1 cellular context compared by ENCODE assay signal in the genomic region with DNA sequence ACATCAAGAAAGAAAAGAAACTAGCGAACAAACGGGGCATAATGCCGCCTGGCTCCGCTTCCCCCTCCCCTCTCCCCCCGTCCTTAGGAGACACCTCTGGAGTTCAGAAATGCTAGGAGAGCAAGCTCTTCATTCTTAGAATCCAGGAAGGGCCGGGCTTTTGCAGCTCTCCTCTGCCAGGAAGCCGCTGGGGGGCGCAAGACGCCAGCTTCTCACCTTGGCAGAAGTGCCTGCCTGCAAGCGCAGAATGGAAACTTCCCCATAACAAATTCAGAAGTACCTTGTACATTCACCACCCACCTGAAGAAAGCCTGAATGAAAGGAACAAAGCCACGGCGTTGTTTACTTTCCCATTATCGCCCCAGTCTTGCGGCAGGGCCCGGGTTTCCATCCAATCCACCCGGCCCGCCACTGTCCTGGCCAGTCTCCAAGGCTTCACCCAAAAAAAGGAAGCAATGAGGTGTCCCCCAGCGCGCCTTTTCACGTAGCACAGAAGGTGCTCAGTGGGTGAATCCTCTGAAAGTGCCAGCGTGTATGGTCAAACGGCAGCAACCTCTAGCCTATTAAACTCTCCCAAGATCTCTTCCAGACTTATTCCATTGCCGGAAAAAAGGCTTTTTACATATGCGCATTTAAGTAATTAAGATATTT.
A peak's percentile ranks its signal among the peaks of the same experiment; 100 is the strongest.
TF ChIP-seq lines count a peak whose summit lies in the region.

No MANE protein-coding gene starts in this region.

TF ChIP-seq in GM23338, 12 proteins besides CTCF, POLR2A, EP300 and RAD21 (continued from another document):
- TF ChIP-seq, protein P1, sequence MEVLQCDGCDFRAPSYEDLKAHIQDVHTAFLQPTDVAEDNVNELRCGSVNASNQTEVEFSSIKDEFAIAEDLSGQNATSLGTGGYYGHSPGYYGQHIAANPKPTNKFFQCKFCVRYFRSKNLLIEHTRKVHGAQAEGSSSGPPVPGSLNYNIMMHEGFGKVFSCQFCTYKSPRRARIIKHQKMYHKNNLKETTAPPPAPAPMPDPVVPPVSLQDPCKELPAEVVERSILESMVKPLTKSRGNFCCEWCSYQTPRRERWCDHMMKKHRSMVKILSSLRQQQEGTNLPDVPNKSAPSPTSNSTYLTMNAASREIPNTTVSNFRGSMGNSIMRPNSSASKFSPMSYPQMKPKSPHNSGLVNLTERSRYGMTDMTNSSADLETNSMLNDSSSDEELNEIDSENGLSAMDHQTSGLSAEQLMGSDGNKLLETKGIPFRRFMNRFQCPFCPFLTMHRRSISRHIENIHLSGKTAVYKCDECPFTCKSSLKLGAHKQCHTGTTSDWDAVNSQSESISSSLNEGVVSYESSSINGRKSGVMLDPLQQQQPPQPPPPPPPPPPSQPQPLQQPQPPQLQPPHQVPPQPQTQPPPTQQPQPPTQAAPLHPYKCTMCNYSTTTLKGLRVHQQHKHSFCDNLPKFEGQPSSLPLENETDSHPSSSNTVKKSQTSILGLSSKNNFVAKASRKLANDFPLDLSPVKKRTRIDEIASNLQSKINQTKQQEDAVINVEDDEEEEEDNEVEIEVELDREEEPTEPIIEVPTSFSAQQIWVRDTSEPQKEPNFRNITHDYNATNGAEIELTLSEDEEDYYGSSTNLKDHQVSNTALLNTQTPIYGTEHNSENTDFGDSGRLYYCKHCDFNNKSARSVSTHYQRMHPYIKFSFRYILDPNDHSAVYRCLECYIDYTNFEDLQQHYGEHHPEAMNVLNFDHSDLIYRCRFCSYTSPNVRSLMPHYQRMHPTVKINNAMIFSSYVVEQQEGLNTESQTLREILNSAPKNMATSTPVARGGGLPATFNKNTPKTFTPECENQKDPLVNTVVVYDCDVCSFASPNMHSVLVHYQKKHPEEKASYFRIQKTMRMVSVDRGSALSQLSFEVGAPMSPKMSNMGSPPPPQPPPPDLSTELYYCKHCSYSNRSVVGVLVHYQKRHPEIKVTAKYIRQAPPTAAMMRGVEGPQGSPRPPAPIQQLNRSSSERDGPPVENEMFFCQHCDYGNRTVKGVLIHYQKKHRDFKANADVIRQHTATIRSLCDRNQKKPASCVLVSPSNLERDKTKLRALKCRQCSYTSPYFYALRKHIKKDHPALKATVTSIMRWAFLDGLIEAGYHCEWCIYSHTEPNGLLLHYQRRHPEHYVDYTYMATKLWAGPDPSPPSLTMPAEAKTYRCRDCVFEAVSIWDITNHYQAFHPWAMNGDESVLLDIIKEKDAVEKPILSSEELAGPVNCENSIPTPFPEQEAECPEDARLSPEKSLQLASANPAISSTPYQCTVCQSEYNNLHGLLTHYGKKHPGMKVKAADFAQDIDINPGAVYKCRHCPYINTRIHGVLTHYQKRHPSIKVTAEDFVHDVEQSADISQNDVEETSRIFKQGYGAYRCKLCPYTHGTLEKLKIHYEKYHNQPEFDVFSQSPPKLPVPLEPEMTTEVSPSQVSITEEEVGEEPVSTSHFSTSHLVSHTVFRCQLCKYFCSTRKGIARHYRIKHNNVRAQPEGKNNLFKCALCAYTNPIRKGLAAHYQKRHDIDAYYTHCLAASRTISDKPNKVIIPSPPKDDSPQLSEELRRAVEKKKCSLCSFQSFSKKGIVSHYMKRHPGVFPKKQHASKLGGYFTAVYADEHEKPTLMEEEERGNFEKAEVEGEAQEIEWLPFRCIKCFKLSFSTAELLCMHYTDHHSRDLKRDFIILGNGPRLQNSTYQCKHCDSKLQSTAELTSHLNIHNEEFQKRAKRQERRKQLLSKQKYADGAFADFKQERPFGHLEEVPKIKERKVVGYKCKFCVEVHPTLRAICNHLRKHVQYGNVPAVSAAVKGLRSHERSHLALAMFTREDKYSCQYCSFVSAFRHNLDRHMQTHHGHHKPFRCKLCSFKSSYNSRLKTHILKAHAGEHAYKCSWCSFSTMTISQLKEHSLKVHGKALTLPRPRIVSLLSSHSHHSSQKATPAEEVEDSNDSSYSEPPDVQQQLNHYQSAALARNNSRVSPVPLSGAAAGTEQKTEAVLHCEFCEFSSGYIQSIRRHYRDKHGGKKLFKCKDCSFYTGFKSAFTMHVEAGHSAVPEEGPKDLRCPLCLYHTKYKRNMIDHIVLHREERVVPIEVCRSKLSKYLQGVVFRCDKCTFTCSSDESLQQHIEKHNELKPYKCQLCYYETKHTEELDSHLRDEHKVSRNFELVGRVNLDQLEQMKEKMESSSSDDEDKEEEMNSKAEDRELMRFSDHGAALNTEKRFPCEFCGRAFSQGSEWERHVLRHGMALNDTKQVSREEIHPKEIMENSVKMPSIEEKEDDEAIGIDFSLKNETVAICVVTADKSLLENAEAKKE (CRISPR knock-in tag; IDR thresholded peaks at IDR 0.05), result peak; percentile 31; the same call in 1 of the 2 replicates
